ENCODE assay signal across 10 cellular contexts in genomic region chr12:24778486-24779304, GRCh38.
DNase-seq lines count a peak whose midpoint lies in the region; ATAC-seq, FAIRE-seq and TF ChIP-seq lines count a peak whose summit lies in the region.
"Had no signal": no experiment of that assay in that cellular context is flagged by ENCODE, and none has a peak within 500 bp of the region (broad histone marks: within the 10 kb centered on the region; RNA-seq: fewer than 3 reads in every experiment).

No MANE protein-coding gene starts in this region.

- peak; percentile 65 to 66 for TF ChIP-seq CTCF in GM23338 (conservative IDR thresholded peaks at IDR 0.05; ENCODE audit: low read depth in 2 of 2)
- TF ChIP-seq CTCF in astrocyte (IDR thresholded peaks at IDR 0.05; ENCODE audit: insufficient read depth, low read depth, low read length), result peak; percentile 42

- H4K20me1 ChIP-seq in GM23338 (replicated peaks; ENCODE audit: insufficient read depth), result no peaks in the 10 kb centered on the region
- no peaks in the 10 kb centered on the region for H4K20me1 ChIP-seq in astrocyte (ENCODE audit: insufficient read depth, low read length)
- H4K20me1 ChIP-seq: BLaER1 had no signal

- no peak overlapping the region for H3K9ac ChIP-seq in astrocyte (ENCODE audit: low read length)
- H3K9ac ChIP-seq: BLaER1 had no signal

- H3K4me3 ChIP-seq in GM23338 (no peak overlapping the region), astrocyte (ENCODE audit: insufficient read depth, low read depth, low read length) (no peak overlapping the region)
- H3K4me3 ChIP-seq: BLaER1 had no signal

- H3K4me1 ChIP-seq in GM23338 (ENCODE audit: insufficient read depth) (no peaks in the 10 kb centered on the region), astrocyte (ENCODE audit: insufficient read depth, low read length) (peaks cover 4% of the 10 kb centered on the region)
- H3K4me1 ChIP-seq: BLaER1 had no signal

- intact Hi-C loops in activated CD4-positive, alpha-beta T cell treated with anti-CD3 and anti-CD28 coated beads, Interleukin-2, amount 10 ng/mL, durations not matched to agents 24 days and 14 days (cut with micrococcal nuclease), result loop anchor here (2.0 kb wide), 1 partner anchor 1574 kb away; no protein-coding TSS in a partner anchor

- no peaks in the 10 kb centered on the region for H3K79me2 ChIP-seq in GM23338 (replicated peaks; ENCODE audit: insufficient read depth)
- no peaks in the 10 kb centered on the region for H3K79me2 ChIP-seq in astrocyte (ENCODE audit: insufficient read depth, low read length)

- H3K36me3 Mint-ChIP-seq in GM23338 (ENCODE audit: low read depth) (no peaks in the 10 kb centered on the region), astrocyte (ENCODE audit: low read depth, unreplicated experiment) (no peaks in the 10 kb centered on the region)
- no peaks in the 10 kb centered on the region for H3K36me3 Mint-ChIP-seq in activated CD4-positive, alpha-beta T cell treated with anti-CD3 and anti-CD28 coated beads, Interleukin-2, amount 10 ng/mL, durations not matched to agents 24 days and 14 days (ENCODE audit: low read depth)

- no peak for FAIRE-seq in astrocyte (lab: Jason Lieb, UNC)

- peaks cover 2% of the 10 kb centered on the region; the same call in 1 of the 3 replicates for H3K4me1 Mint-ChIP-seq in GM23338
- H3K4me1 Mint-ChIP-seq in astrocyte (ENCODE audit: low read depth, unreplicated experiment), result peaks cover 8% of the 10 kb centered on the region
- H3K4me1 Mint-ChIP-seq in activated CD4-positive, alpha-beta T cell treated with anti-CD3 and anti-CD28 coated beads, Interleukin-2, amount 10 ng/mL, durations not matched to agents 24 days and 14 days, result no peaks in the 10 kb centered on the region

- H3K36me3 ChIP-seq in GM23338 (ENCODE audit: insufficient read depth) (no peaks in the 10 kb centered on the region), astrocyte (ENCODE audit: insufficient read depth, low read length) (no peaks in the 10 kb centered on the region)
- H3K36me3 ChIP-seq: BLaER1 had no signal

- H3K27ac Mint-ChIP-seq in GM23338 (no peak overlapping the region), astrocyte (ENCODE audit: unreplicated experiment) (no peak overlapping the region)
- H3K27ac Mint-ChIP-seq in activated CD4-positive, alpha-beta T cell treated with anti-CD3 and anti-CD28 coated beads, Interleukin-2, amount 10 ng/mL, durations not matched to agents 24 days and 14 days, result no peak overlapping the region

- H3K9me3 ChIP-seq in astrocyte (ENCODE audit: insufficient read depth, low read depth, low read length), result no peaks in the 10 kb centered on the region

- no peaks in the 10 kb centered on the region for H3K9me3 Mint-ChIP-seq in GM23338
- no peaks in the 10 kb centered on the region for H3K9me3 Mint-ChIP-seq in astrocyte (ENCODE audit: unreplicated experiment)
- no peaks in the 10 kb centered on the region for H3K9me3 Mint-ChIP-seq in activated CD4-positive, alpha-beta T cell treated with anti-CD3 and anti-CD28 coated beads, Interleukin-2, amount 10 ng/mL, durations not matched to agents 24 days and 14 days
- H3K9me3 Mint-ChIP-seq: activated T-cell treated with anti-CD3 and anti-CD28 coated beads, Interleukin-2, amount 50 U/mL, for 4 hours had no signal

- H3K9me2 ChIP-seq in GM23338 (ENCODE audit: insufficient read depth), result no peaks in the 10 kb centered on the region

- H3K4me3 Mint-ChIP-seq in GM23338 (no peak overlapping the region), astrocyte (ENCODE audit: unreplicated experiment) (no peak overlapping the region)
- H3K4me3 Mint-ChIP-seq in activated CD4-positive, alpha-beta T cell treated with anti-CD3 and anti-CD28 coated beads, Interleukin-2, amount 10 ng/mL, durations not matched to agents 24 days and 14 days, result no peak overlapping the region
- H3K4me3 Mint-ChIP-seq: activated T-cell treated with anti-CD3 and anti-CD28 coated beads, Interleukin-2, amount 50 U/mL, for 4 hours had no signal

- H3K27ac ChIP-seq in GM23338 (ENCODE audit: low read depth) (no peak overlapping the region), astrocyte (ENCODE audit: low read depth, low read length) (no peak overlapping the region)
- H3K27ac ChIP-seq: BLaER1 had no signal

- H3K27me3 ChIP-seq in GM23338 (ENCODE audit: insufficient read depth) (no peaks in the 10 kb centered on the region), astrocyte (ENCODE audit: insufficient read depth, low read length) (no peaks in the 10 kb centered on the region)
- H3K27me3 ChIP-seq: BLaER1 had no signal

- H3K27me3 Mint-ChIP-seq in GM23338 (ENCODE audit: insufficient read depth, low read depth, poor library complexity), result no peaks in the 10 kb centered on the region
- no peaks in the 10 kb centered on the region for H3K27me3 Mint-ChIP-seq in astrocyte (ENCODE audit: low read depth, unreplicated experiment)
- peaks cover 11% of the 10 kb centered on the region for H3K27me3 Mint-ChIP-seq in activated CD4-positive, alpha-beta T cell treated with anti-CD3 and anti-CD28 coated beads, Interleukin-2, amount 10 ng/mL, durations not matched to agents 24 days and 14 days

- H2AFZ ChIP-seq in GM23338 (no peak overlapping the region), astrocyte (ENCODE audit: low read depth, low read length) (no peak overlapping the region)

- no peaks in the 10 kb centered on the region for H3F3A ChIP-seq in GM23338 (replicated peaks; ENCODE audit: low read depth)

- DNase-seq in NCI-H1092 treated with DMSO at 0.1 percent for 48 hours (lab: John Stamatoyannopoulos, UW), result peak; percentile 14
- DNase-seq in NCI-H1092 (lab: John Stamatoyannopoulos, UW), result no peak
- DNase-seq in GM23338 (ENCODE audit: low spot score), result peak; percentile 77
- peak; percentile 23 for DNase-seq in MV-4-11 (lab: John Stamatoyannopoulos, UW)
- DNase-seq in astrocyte (ENCODE audit: low read depth), result peak; percentile 38
- DNase-seq in lung microvascular endothelial cell (ENCODE audit: low read depth in 2 of 2), result peak; percentile 42 to 58
- no peak for DNase-seq in activated CD4-positive, alpha-beta T cell treated with anti-CD3 and anti-CD28 coated beads, Interleukin-2, amount 10 ng/mL, durations not matched to agents 24 days and 14 days
- DNase-seq in T1000 (lab: John Stamatoyannopoulos, UW), result no peak
- DNase-seq: activated T-cell treated with anti-CD3 and anti-CD28 coated beads, Interleukin-2, amount 50 U/mL, for 4 hours had no signal

- H3K4me2 ChIP-seq in GM23338, result no peak overlapping the region
- H3K4me2 ChIP-seq in astrocyte (ENCODE audit: low read length), result no peak overlapping the region
- H3K4me2 ChIP-seq: BLaER1 had no signal

- ATAC-seq in GM23338, result peak; percentile 92

TF ChIP-seq in GM23338, 12 proteins besides CTCF, POLR2A, EP300 and RAD21 (continues in another document):
- TF ChIP-seq ZNF331 (CRISPR knock-in tag; IDR thresholded peaks at IDR 0.05; ENCODE audit: low read depth) (no peak), EZH2 (IDR thresholded peaks at IDR 0.05; ENCODE audit: low read depth, unreplicated experiment) (no peak), EZH2phosphoT487 (IDR thresholded peaks at IDR 0.05; ENCODE audit: unreplicated experiment) (no peak)

Comparison
In these comparisons a context has a peak if more than half of its experiments do, and no peak if none do; other contexts are left out.
1. DNase-seq: peak in NCI-H1092 treated with DMSO at 0.1 percent for 48 hours (single experiment), GM23338 (single experiment), MV-4-11 (single experiment), astrocyte (single experiment) and lung microvascular endothelial cell (2 of 2); none in NCI-H1092 (single experiment), activated CD4-positive, alpha-beta T cell treated with anti-CD3 and anti-CD28 coated beads, Interleukin-2, amount 10 ng/mL, durations not matched to agents 24 days and 14 days (single experiment) and T1000 (single experiment).